In the genomic region with DNA sequence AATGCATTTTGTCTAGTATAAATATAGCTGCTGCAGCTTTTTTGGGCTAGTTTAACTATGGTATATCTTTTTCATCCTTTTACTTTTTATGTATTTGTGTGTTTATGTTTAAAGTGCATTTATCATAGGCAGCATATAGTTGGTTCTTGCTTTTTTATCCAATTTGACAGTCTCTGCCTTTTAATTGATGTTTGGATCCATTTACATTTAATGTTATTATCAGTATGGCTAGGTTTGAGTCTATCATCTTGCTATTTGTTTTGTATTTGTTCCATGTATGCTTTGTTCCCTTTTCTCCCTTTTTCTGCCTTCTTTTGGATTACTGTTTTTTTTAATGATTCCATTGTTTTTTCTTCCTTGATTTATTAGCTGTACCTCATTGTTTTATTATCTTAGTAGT, we compare ENCODE assay signal across 31 cellular contexts.
"Had no signal": no experiment of that assay in that cellular context is flagged by ENCODE, and none has a peak within 500 bp of the region (broad histone marks: within the 10 kb centered on the region; RNA-seq: fewer than 3 reads in every experiment).

No MANE protein-coding gene starts in this region.

- DNase-seq: natural killer cell; occipital lobe; ovary; posterior cingulate gyrus; psoas muscle; right cardiac atrium; right lobe of liver; spleen; stimulated activated CD4-positive, alpha-beta T cell treated with anti-CD3 and anti-CD28 coated beads, Interleukin-12 subunit alpha, Interleukin-12 subunit beta, amount 100 ng/mL, for 4 hours; stimulated activated CD4-positive, alpha-beta T cell treated with anti-CD3 and anti-CD28 coated beads, Interleukin-1b, Interleukin-23, amount 100 ng/mL, for 48 hours; stimulated activated CD4-positive, alpha-beta T cell treated with anti-CD3 and anti-CD28 coated beads, Interleukin-4, amount 100 ng/mL, for 1 hour; stimulated activated CD4-positive, alpha-beta T cell treated with anti-CD3 and anti-CD28 coated beads, Interleukin-4, amount 100 ng/mL, for 4 hours; stimulated activated CD8-positive, alpha-beta memory T cell treated with anti-CD3 and anti-CD28 coated beads, Interleukin-4, amount 100 ng/mL, for 48 hours; stimulated activated naive CD4-positive, alpha-beta T cell; stimulated activated naive CD8-positive, alpha-beta T cell treated with anti-CD3 and anti-CD28 coated beads, Interleukin-15, amount 100 ng/mL, for 72 hours; stimulated activated naive CD8-positive, alpha-beta T cell treated with anti-CD3 and anti-CD28 coated beads, Interleukin-15, Interleukin-2, amounts not matched to agents 100 U/mL and 50 U/mL, for 24 hours; substantia nigra; testis; tibial artery; transverse colon; upper lobe of right lung had no signal

- H3K4me2 ChIP-seq: neural progenitor cell, smooth muscle cell had no signal

- H3K79me2 ChIP-seq: parathyroid adenoma had no signal

- H3K4me1 Mint-ChIP-seq: natural killer cell; nephron; neural progenitor cell; stimulated activated memory B cell treated with anti-CD40 and anti-IgM and Interleukin-4, amounts not matched to agents 10 μg/mL and 1 μg/mL and 100 μg/mL, for 72 hours; stimulated activated naive CD8-positive, alpha-beta T cell treated with anti-CD3 and anti-CD28 coated beads, Interleukin-15, amount 100 ng/mL, for 72 hours had no signal

- H3K27ac Mint-ChIP-seq: natural killer cell; nephron; neural progenitor cell; progenitor cell of endocrine pancreas; stimulated activated memory B cell treated with anti-CD40 and anti-IgM and Interleukin-4, amounts not matched to agents 10 μg/mL and 1 μg/mL and 100 μg/mL, for 72 hours; stimulated activated naive CD8-positive, alpha-beta T cell treated with anti-CD3 and anti-CD28 coated beads, Interleukin-15, amount 100 ng/mL, for 72 hours; type B pancreatic cell had no signal

- H3K9me3 ChIP-seq: ovary, right lobe of liver, suprapubic skin, testis, vagina had no signal

- H3K4me3 ChIP-seq: neural progenitor cell, ovary, psoas muscle, right lobe of liver, skin epidermis, smooth muscle cell, spleen, suprapubic skin, testis, tibial artery, transverse colon, upper lobe of right lung, vagina had no signal

- H3K27me3 Mint-ChIP-seq: progenitor cell of endocrine pancreas; stimulated activated memory B cell treated with anti-CD40 and anti-IgM and Interleukin-4, amounts not matched to agents 10 μg/mL and 1 μg/mL and 100 μg/mL, for 72 hours; stimulated activated naive CD8-positive, alpha-beta T cell treated with anti-CD3 and anti-CD28 coated beads, Interleukin-15, amount 100 ng/mL, for 72 hours; type B pancreatic cell had no signal

- H2AFZ ChIP-seq: neural progenitor cell, parathyroid adenoma had no signal

- ATAC-seq: natural killer cell; psoas muscle; right cardiac atrium; right lobe of liver; stimulated activated memory B cell treated with anti-CD40 and anti-IgM and Interleukin-4, amounts not matched to agents 10 μg/mL and 1 μg/mL and 100 μg/mL, for 72 hours; stimulated activated naive CD8-positive, alpha-beta T cell treated with anti-CD3 and anti-CD28 coated beads, Interleukin-15, amount 100 ng/mL, for 72 hours; stimulated activated naive CD8-positive, alpha-beta T cell treated with anti-CD3 and anti-CD28 coated beads, Interleukin-15, Interleukin-2, amounts not matched to agents 100 U/mL and 50 U/mL, for 24 hours; upper lobe of right lung had no signal

- H3K27ac ChIP-seq: neural progenitor cell, ovary, parathyroid adenoma, psoas muscle, right lobe of liver, skin epidermis, spleen, suprapubic skin, testis, tibial artery, transverse colon, upper lobe of right lung, vagina had no signal

- H3K27me3 ChIP-seq: neural progenitor cell, ovary, right lobe of liver, spleen, suprapubic skin, testis, tibial artery, transverse colon, upper lobe of right lung, vagina had no signal

- H3K36me3 ChIP-seq: neural progenitor cell, ovary, right lobe of liver, suprapubic skin, transverse colon, upper lobe of right lung, vagina had no signal

- H3K9ac ChIP-seq: neural progenitor cell, parathyroid adenoma had no signal

- H3K36me3 Mint-ChIP-seq: natural killer cell had no signal

- H3K4me1 ChIP-seq: neural progenitor cell, parathyroid adenoma, psoas muscle, right lobe of liver, spleen, suprapubic skin, testis, tibial artery, transverse colon, upper lobe of right lung, vagina had no signal

- H3K4me3 Mint-ChIP-seq: natural killer cell; nephron; neural progenitor cell; stimulated activated memory B cell treated with anti-CD40 and anti-IgM and Interleukin-4, amounts not matched to agents 10 μg/mL and 1 μg/mL and 100 μg/mL, for 72 hours; stimulated activated naive CD8-positive, alpha-beta T cell treated with anti-CD3 and anti-CD28 coated beads, Interleukin-15, amount 100 ng/mL, for 72 hours; type B pancreatic cell had no signal
